ENCODE assay signal across 8 cellular contexts in genomic region chr11:19071255-19071654, GRCh38. TPM values are rescaled to one million over a fixed set of nuclear protein-coding genes. Genes with fewer than 3 reads are reported as not detected.
A peak's percentile ranks its signal among the peaks of the same experiment; 100 is the strongest.
DNase-seq lines count a peak whose midpoint lies in the region; ATAC-seq and TF ChIP-seq lines count a peak whose summit lies in the region.

No MANE protein-coding gene starts in this region.

- no peaks in the 10 kb centered on the region for H4K20me1 ChIP-seq in DOHH2 (ENCODE audit: control insufficient read depth, insufficient read depth, low read depth, low read length)

- 5 to 8% methylated on average over 11 of the region's 11 CpGs for WGBS in thyroid gland, 2 donors

- H3K79me2 ChIP-seq in DOHH2 (ENCODE audit: control insufficient read depth, low read length): no peaks in the 10 kb centered on the region

- intact Hi-C loops in thyroid gland (cut with DNase I): loop anchor here (10.0 kb wide), 1 partner anchor 1064 kb away; no protein-coding TSS in a partner anchor

- peak; percentile 99 for TF ChIP-seq CTCF in DOHH2 (IDR thresholded peaks at IDR 0.05; ENCODE audit: low read depth, low read length, poor library complexity, severe bottlenecking)
- TF ChIP-seq CTCF in fibroblast of villous mesenchyme (IDR thresholded peaks at IDR 0.05; ENCODE audit: insufficient read depth, low read depth, low read length): peak; percentile 99
- TF ChIP-seq CTCF in omental fat pad (IDR thresholded peaks at IDR 0.05): peak in 2 of 3 donors; percentile 69 to 95
- peak; percentile 62 to 100 (median 92) for TF ChIP-seq CTCF in thyroid gland (IDR thresholded peaks at IDR 0.05)

- H3K27me3 ChIP-seq in DOHH2 (ENCODE audit: control insufficient read depth, low read length) (0 out of 2 replicates have a peak, but pooled peaks cover 4% of the 10 kb centered on the region), thyroid gland (no peaks in the 10 kb centered on the region)

- H3K27ac ChIP-seq in DOHH2 (ENCODE audit: low read depth, low read length) (no peak overlapping the region), thyroid gland (no peak overlapping the region)

- in situ Hi-C loops in KBM-7 (cut with MboI; ENCODE audit: low pct_unique_long_range_greater_than_20kb, low sequenced_read_pairs): no loop called here

- H3K4me1 ChIP-seq in DOHH2 (ENCODE audit: control insufficient read depth, low read length) (no peaks in the 10 kb centered on the region), thyroid gland (peaks cover 3 to 9% of the 10 kb centered on the region in 2 donors)

- peaks cover 23% of the 10 kb centered on the region for H3K27me3 Mint-ChIP-seq in activated T-cell treated with anti-CD3 and anti-CD28 coated beads, Interleukin-2, amount 50 U/mL, for 72 hours (ENCODE audit: low read depth)

- no peaks in the 10 kb centered on the region for H3K9me2 ChIP-seq in DOHH2 (replicated peaks; ENCODE audit: control insufficient read depth, low read length)

- H3K9me3 ChIP-seq in DOHH2 (ENCODE audit: control insufficient read depth, insufficient read depth, low read length) (no peaks in the 10 kb centered on the region), thyroid gland (no peaks in the 10 kb centered on the region)

- DNase-seq in KBM-7: peak; percentile 83
- peak; percentile 55 to 58 for DNase-seq in activated T-cell treated with anti-CD3 and anti-CD28 coated beads, Interleukin-2, amount 50 U/mL, for 72 hours
- peak; percentile 86 for DNase-seq in fibroblast of villous mesenchyme (ENCODE audit: low read depth)
- peak; percentile 59 for DNase-seq in omental fat pad (ENCODE audit: low spot score)
- DNase-seq in thyroid gland: peak; percentile 79 to 84

- no peaks in the 10 kb centered on the region for H3K36me3 Mint-ChIP-seq in activated T-cell treated with anti-CD3 and anti-CD28 coated beads, Interleukin-2, amount 50 U/mL, for 72 hours (ENCODE audit: insufficient read depth in 2 of 2)

- H3F3A ChIP-seq in DOHH2 (ENCODE audit: control insufficient read depth, insufficient read depth): no peaks in the 10 kb centered on the region

- H3K4me1 Mint-ChIP-seq in activated T-cell treated with anti-CD3 and anti-CD28 coated beads, Interleukin-2, amount 50 U/mL, for 72 hours (ENCODE audit: low read depth): no peaks in the 10 kb centered on the region

- ATAC-seq in GM21723 (IDR thresholded peaks at IDR 0.05; ENCODE audit: unreplicated experiment) (peak; percentile 98), omental fat pad (ENCODE audit: low FRiP score) (peak; percentile 95)
- peak; percentile 87 to 88 for ATAC-seq in activated T-cell treated with anti-CD3 and anti-CD28 coated beads, Interleukin-2, amount 50 U/mL, for 72 hours (replicated peaks in 1 of 2)

- H3K4me3 ChIP-seq in DOHH2 (ENCODE audit: low read length): no peak overlapping the region
- peak overlapping the region; percentile 39 for H3K4me3 ChIP-seq in fibroblast of villous mesenchyme (ENCODE audit: low read depth, low read length)
- no peak overlapping the region for H3K4me3 ChIP-seq in thyroid gland (replicated peaks in 1 of 3)

- H3K4me3 Mint-ChIP-seq in activated T-cell treated with anti-CD3 and anti-CD28 coated beads, Interleukin-2, amount 50 U/mL, for 72 hours: peak overlapping the region; percentile 23 to 46

- peak overlapping the region; percentile 13; the same call in 1 of the 2 replicates for H3K4me2 ChIP-seq in DOHH2 (ENCODE audit: low read length)

- H3K9me3 Mint-ChIP-seq in activated T-cell treated with anti-CD3 and anti-CD28 coated beads, Interleukin-2, amount 50 U/mL, for 72 hours: peaks cover 0 to 4% of the 10 kb centered on the region in 2 donors

- no peak overlapping the region for H3K27ac Mint-ChIP-seq in activated T-cell treated with anti-CD3 and anti-CD28 coated beads, Interleukin-2, amount 50 U/mL, for 72 hours

- TF ChIP-seq POLR2A in thyroid gland (IDR thresholded peaks at IDR 0.05): no peak

- H3K36me3 ChIP-seq in DOHH2 (ENCODE audit: control insufficient read depth, low read length) (no peaks in the 10 kb centered on the region), thyroid gland (no peaks in the 10 kb centered on the region)

TF ChIP-seq in PFSK-1, 5 proteins besides CTCF, POLR2A, EP300 and RAD21:
- TF ChIP-seq TAF1 (IDR thresholded peaks at IDR 0.05; ENCODE audit: borderline replicate concordance, insufficient read depth, low read length) (no peak), SIN3A (IDR thresholded peaks at IDR 0.05; ENCODE audit: borderline replicate concordance, insufficient read depth, low read length) (peak; percentile 27; the same call in 1 of the 2 replicates)
TF ChIP-seq in PFSK-1: peak in this region for 1.

RNA-seq across cellular contexts. Expression of gene MRGPRX2, which starts 10.7 kb away (rescaled TPM):
- not detected for polyA plus RNA-seq in PFSK-1 (2012; ENCODE audit: insufficient read length, low read depth)
- total RNA-seq in activated T-cell treated with anti-CD3 and anti-CD28 coated beads, Interleukin-2, amount 50 U/mL, for 72 hours: under 1 TPM in 1 of 2 donors, not detected in 1; 0.16 TPM
- total RNA-seq in fibroblast of villous mesenchyme (not detected in 2 replicates), omental fat pad (under 1 TPM in 1 of 4 donors, not detected in 3; 0.31 TPM), thyroid gland (not detected)

RNA-seq across cellular contexts. Expression of gene ZDHHC13, which starts 45.7 kb away (rescaled TPM):
- 2.5 TPM for polyA plus RNA-seq in PFSK-1 (2012; ENCODE audit: insufficient read length, low read depth)
- 10 to 100 TPM; 25.1 to 26.3 TPM for total RNA-seq in activated T-cell treated with anti-CD3 and anti-CD28 coated beads, Interleukin-2, amount 50 U/mL, for 72 hours
- total RNA-seq in fibroblast of villous mesenchyme (10.6 and 20.3 TPM in 2 replicates), omental fat pad (10 to 100 TPM in 2 of 4 donors, 1 to 10 TPM in 2; 8.6 to 12.5 (median 9.7) TPM), thyroid gland (10 to 100 TPM; 19.5 to 26.9 (median 24.7) TPM)
